In the genomic region with DNA sequence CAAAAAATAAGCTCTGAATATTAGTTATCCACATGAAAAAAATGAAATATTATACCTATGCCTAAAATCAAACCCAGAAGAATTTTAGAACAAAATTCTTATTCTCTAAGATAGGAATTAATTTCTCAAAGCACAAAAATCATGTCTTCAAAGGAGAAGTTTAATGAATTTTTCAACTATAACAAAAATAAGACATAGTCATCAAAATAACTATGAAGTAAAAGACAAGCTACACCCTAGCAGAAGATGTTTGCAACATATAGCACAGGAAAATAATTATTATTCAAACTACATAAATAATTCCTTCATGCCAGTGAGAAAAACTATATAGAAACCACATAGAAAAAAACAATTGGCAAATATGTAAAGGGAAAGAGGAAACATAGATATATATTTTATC, we compare ENCODE assay signal across 24 cellular contexts.
"Had no signal": no experiment of that assay in that cellular context is flagged by ENCODE, and none has a peak within 500 bp of the region (broad histone marks: within the 10 kb centered on the region; RNA-seq: fewer than 3 reads in every experiment).

No MANE protein-coding gene starts in this region.

- H3K9me3 ChIP-seq: esophagus squamous epithelium, gastrocnemius medialis, left lung, lower lobe of right lung, mucosa of descending colon had no signal

- H3K4me3 ChIP-seq: coronary artery, esophagus squamous epithelium, gastrocnemius medialis, heart right ventricle, left lung, lower lobe of right lung, mucosa of descending colon had no signal

- DNase-seq: effector CD8-positive, alpha-beta T cell; effector memory CD8-positive, alpha-beta T cell; endodermal cell; erythroblast; esophagus squamous epithelium; foreskin fibroblast; foreskin melanocyte; gastrocnemius medialis; glutamatergic neuron; head of caudate nucleus; heart right ventricle; hippocampal formation; islet precursor cell; left cardiac atrium; left lung; left ventricle myocardium superior; lower lobe of right lung; mesenchymal stem cell; mucosa of descending colon; naive B cell; naive thymus-derived CD8-positive, alpha-beta T cell had no signal

- H3K27me3 ChIP-seq: esophagus squamous epithelium, gastrocnemius medialis, heart right ventricle, left lung had no signal

- ATAC-seq: effector memory CD8-positive, alpha-beta T cell; esophagus mucosa; gastrocnemius medialis; heart right ventricle; left cardiac atrium; left lung; left ventricle myocardium superior; lower lobe of right lung; mucosa of descending colon; naive thymus-derived CD8-positive, alpha-beta T cell had no signal

- H3K27ac ChIP-seq: coronary artery, epithelial cell of prostate, esophagus squamous epithelium, gastrocnemius medialis, heart right ventricle, left lung, lower lobe of right lung had no signal

- H3K4me1 ChIP-seq: esophagus squamous epithelium, gastrocnemius medialis, heart right ventricle, left lung, lower lobe of right lung had no signal

- H3K36me3 ChIP-seq: esophagus squamous epithelium, gastrocnemius medialis, heart right ventricle, left lung, lower lobe of right lung had no signal
